ENCODE assay signal across 18 cellular contexts in the genomic region with DNA sequence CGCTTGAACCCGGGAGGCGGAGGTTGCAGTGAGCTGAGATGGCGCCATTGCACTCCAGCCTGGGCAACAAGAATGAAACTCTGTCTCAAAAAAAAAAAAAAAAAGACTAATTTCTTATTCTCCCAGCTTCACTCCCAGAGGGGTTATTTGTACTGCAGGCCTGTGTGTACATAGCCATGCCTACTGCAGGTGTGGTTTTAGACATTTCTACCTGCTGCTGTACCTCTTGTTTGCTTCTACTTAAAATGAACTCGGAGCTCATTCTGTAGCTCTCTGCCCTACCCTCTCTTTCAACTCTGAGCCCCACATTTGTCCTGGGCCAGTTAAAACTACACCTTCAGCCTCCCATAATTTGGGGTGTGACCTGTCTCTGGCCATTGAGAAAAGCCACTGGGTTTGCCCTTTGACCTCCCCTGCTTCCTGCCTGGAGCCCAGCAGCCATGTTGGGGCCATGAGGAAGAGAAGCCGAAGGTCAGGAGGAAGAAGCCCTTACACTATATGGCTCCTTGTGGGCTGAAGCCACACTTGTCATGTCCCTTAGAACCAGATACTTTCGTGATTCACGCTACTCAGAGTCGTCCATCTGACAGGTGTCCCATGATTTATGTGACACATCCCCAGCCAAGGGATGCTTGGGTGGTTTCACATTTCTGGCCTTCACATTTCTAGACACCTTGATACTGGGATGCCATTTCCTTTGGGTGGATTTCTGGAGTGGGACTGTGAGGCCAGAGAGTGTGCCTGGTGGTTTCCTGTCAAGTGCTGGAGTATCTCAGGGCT. TPM values are rescaled to one million over a fixed set of nuclear protein-coding genes. Genes with fewer than 3 reads are reported as not detected.
DNase-seq lines count a peak whose midpoint lies in the region; ATAC-seq and TF ChIP-seq lines count a peak whose summit lies in the region.
"Had no signal": no experiment of that assay in that cellular context is flagged by ENCODE, and none has a peak within 500 bp of the region (broad histone marks: within the 10 kb centered on the region; RNA-seq: fewer than 3 reads in every experiment).

No MANE protein-coding gene starts in this region.

- no peak for DNase-seq in activated naive CD4-positive, alpha-beta T cell treated with anti-CD3 and anti-CD28 coated beads for 36 hours
- DNase-seq in activated naive CD4-positive, alpha-beta T cell treated with anti-CD3 and anti-CD28 coated beads, Interleukin-2, amount 50 U/mL, for 16 hours = no peak
- DNase-seq in activated T-helper 2 cell treated with anti-CD3 and anti-CD28 coated beads, Interferon-gamma antibody, Interleukin-2, Interleukin-4, amounts not matched to agents 10 μg/mL and 5 μg/mL and 100 μg/mL, durations not matched to agents 14 hours and 24 hours and 36 hours (ENCODE audit: low spot score) = no peak
- DNase-seq in right lobe of liver = peak in 2 of 3 donors; percentile 7 to 23
- peak; percentile 25 for DNase-seq in upper lobe of right lung
- DNase-seq in stomach = no peak
- no peak for DNase-seq in omental fat pad (ENCODE audit: low spot score)
- DNase-seq: AML-193; effector memory CD4-positive, alpha-beta T cell; GOT3; NCI-H1105 treated with DMSO at 0.1 percent for 48 hours; NCI-H446 treated with DMSO at 0.1 percent for 48 hours; nucleus accumbens; OCI-M1 had no signal

- no peaks in the 10 kb centered on the region for H3K27me3 ChIP-seq in right lobe of liver
- H3K27me3 ChIP-seq in upper lobe of right lung = no peaks in the 10 kb centered on the region
- no peaks in the 10 kb centered on the region for H3K27me3 ChIP-seq in stomach

- H3K27ac ChIP-seq in right lobe of liver = no peak overlapping the region
- peak overlapping the region; percentile 3 for H3K27ac ChIP-seq in upper lobe of right lung
- peak overlapping the region in 1 of 5 donors; percentile 47 for H3K27ac ChIP-seq in stomach
- H3K27ac ChIP-seq: skin epidermis had no signal

- peak overlapping the region; percentile 72 for H3K27ac Mint-ChIP-seq in activated naive CD4-positive, alpha-beta T cell treated with anti-CD3 and anti-CD28 coated beads for 36 hours
- peak overlapping the region; percentile 28 for H3K27ac Mint-ChIP-seq in activated T-helper 2 cell treated with anti-CD3 and anti-CD28 coated beads, Interferon-gamma antibody, Interleukin-2, Interleukin-4, amounts not matched to agents 10 μg/mL and 5 μg/mL and 100 μg/mL, durations not matched to agents 14 hours and 24 hours and 36 hours
- H3K27ac Mint-ChIP-seq: brain had no signal

- 89% methylated on average over 2 of the region's 9 CpGs for WGBS in right lobe of liver (ENCODE audit: insufficient coverage, low coverage, low lambda C conversion rate, missing lambda C conversion rate)
- 66 to 89% (median 83%) methylated on average over 9 of the region's 9 CpGs for WGBS in stomach, 5 donors

- H3K4me1 ChIP-seq in right lobe of liver = no peaks in the 10 kb centered on the region
- H3K4me1 ChIP-seq in upper lobe of right lung = peaks cover 17% of the 10 kb centered on the region
- peaks cover 0 to 9% (median 0%) of the 10 kb centered on the region in 4 donors for H3K4me1 ChIP-seq in stomach

- no peak for TF ChIP-seq POLR2A in right lobe of liver (IDR thresholded peaks at IDR 0.05)
- no peak for TF ChIP-seq POLR2A in stomach (IDR thresholded peaks at IDR 0.05)

- no peak overlapping the region for H3K4me3 Mint-ChIP-seq in activated naive CD4-positive, alpha-beta T cell treated with anti-CD3 and anti-CD28 coated beads for 36 hours
- no peak overlapping the region for H3K4me3 Mint-ChIP-seq in activated T-helper 2 cell treated with anti-CD3 and anti-CD28 coated beads, Interferon-gamma antibody, Interleukin-2, Interleukin-4, amounts not matched to agents 10 μg/mL and 5 μg/mL and 100 μg/mL, durations not matched to agents 14 hours and 24 hours and 36 hours (ENCODE audit: low read depth)
- H3K4me3 Mint-ChIP-seq: brain had no signal

- ATAC-seq in right lobe of liver (no peak), upper lobe of right lung (peak; percentile 27), HG03175 (IDR thresholded peaks at IDR 0.05; ENCODE audit: unreplicated experiment) (no peak), omental fat pad (ENCODE audit: low FRiP score) (no peak)
- ATAC-seq: SK-N-SH treated with all-trans-retinoic acid at 6 μM for 48 hours had no signal

- TF ChIP-seq CTCF in right lobe of liver (IDR thresholded peaks at IDR 0.05) = no peak
- no peak for TF ChIP-seq CTCF in upper lobe of right lung (IDR thresholded peaks at IDR 0.05)
- TF ChIP-seq CTCF in stomach (IDR thresholded peaks at IDR 0.05) = no peak
- TF ChIP-seq CTCF in omental fat pad (IDR thresholded peaks at IDR 0.05) = no peak

- peaks cover 0 to 4% (median 0%) of the 10 kb centered on the region in 4 donors for H3K36me3 ChIP-seq in right lobe of liver
- H3K36me3 ChIP-seq in upper lobe of right lung = no peaks in the 10 kb centered on the region
- peaks cover 0 to 12% (median 6%) of the 10 kb centered on the region in 4 donors for H3K36me3 ChIP-seq in stomach

- H3K36me3 Mint-ChIP-seq in activated naive CD4-positive, alpha-beta T cell treated with anti-CD3 and anti-CD28 coated beads for 36 hours (ENCODE audit: low read depth) = peaks cover 58% of the 10 kb centered on the region
- peaks cover 80% of the 10 kb centered on the region for H3K36me3 Mint-ChIP-seq in activated T-helper 2 cell treated with anti-CD3 and anti-CD28 coated beads, Interferon-gamma antibody, Interleukin-2, Interleukin-4, amounts not matched to agents 10 μg/mL and 5 μg/mL and 100 μg/mL, durations not matched to agents 14 hours and 24 hours and 36 hours (ENCODE audit: low read depth)
- H3K36me3 Mint-ChIP-seq: brain had no signal

- intact Hi-C loops in activated naive CD4-positive, alpha-beta T cell treated with anti-CD3 and anti-CD28 coated beads for 36 hours (cut with micrococcal nuclease) = no loop called here
- intact Hi-C loops in activated T-helper 2 cell treated with anti-CD3 and anti-CD28 coated beads, Interferon-gamma antibody, Interleukin-2, Interleukin-4, amounts not matched to agents 10 μg/mL and 5 μg/mL and 100 μg/mL, durations not matched to agents 14 hours and 24 hours and 36 hours (cut with micrococcal nuclease) = no loop called here
- intact Hi-C loops in right lobe of liver (cut with DNase I) = no loop called here
- intact Hi-C loops in upper lobe of right lung (cut with DNase I) = no loop called here
- intact Hi-C loops in stomach (cut with DNase I; ENCODE audit: low total_unique reads) = no loop called here

- CTCF ChIA-PET in activated naive CD4-positive, alpha-beta T cell treated with anti-CD3 and anti-CD28 coated beads for 36 hours (lab: Charles Lee) = interaction anchor here (0.6 to 0.8 kb wide), 2 partner anchors 73 to 117 kb away, joined by 4 read pairs; no protein-coding TSS in a partner anchor

- peaks cover 15% of the 10 kb centered on the region for H3K9me3 Mint-ChIP-seq in activated naive CD4-positive, alpha-beta T cell treated with anti-CD3 and anti-CD28 coated beads for 36 hours
- peaks cover 26% of the 10 kb centered on the region for H3K9me3 Mint-ChIP-seq in activated T-helper 2 cell treated with anti-CD3 and anti-CD28 coated beads, Interferon-gamma antibody, Interleukin-2, Interleukin-4, amounts not matched to agents 10 μg/mL and 5 μg/mL and 100 μg/mL, durations not matched to agents 14 hours and 24 hours and 36 hours

- H3K4me1 Mint-ChIP-seq in activated naive CD4-positive, alpha-beta T cell treated with anti-CD3 and anti-CD28 coated beads for 36 hours (ENCODE audit: low read depth) = peaks cover 64% of the 10 kb centered on the region
- H3K4me1 Mint-ChIP-seq in activated T-helper 2 cell treated with anti-CD3 and anti-CD28 coated beads, Interferon-gamma antibody, Interleukin-2, Interleukin-4, amounts not matched to agents 10 μg/mL and 5 μg/mL and 100 μg/mL, durations not matched to agents 14 hours and 24 hours and 36 hours (ENCODE audit: low read depth) = peaks cover 27% of the 10 kb centered on the region

- no peaks in the 10 kb centered on the region for H3K27me3 Mint-ChIP-seq in activated naive CD4-positive, alpha-beta T cell treated with anti-CD3 and anti-CD28 coated beads for 36 hours (ENCODE audit: low read depth)
- no peaks in the 10 kb centered on the region for H3K27me3 Mint-ChIP-seq in activated T-helper 2 cell treated with anti-CD3 and anti-CD28 coated beads, Interferon-gamma antibody, Interleukin-2, Interleukin-4, amounts not matched to agents 10 μg/mL and 5 μg/mL and 100 μg/mL, durations not matched to agents 14 hours and 24 hours and 36 hours (ENCODE audit: low read depth)

- no peak for TF ChIP-seq EP300 in stomach (IDR thresholded peaks at IDR 0.05)

- H3K4me3 ChIP-seq in right lobe of liver = no peak overlapping the region
- H3K4me3 ChIP-seq in upper lobe of right lung = no peak overlapping the region
- H3K4me3 ChIP-seq in stomach = no peak overlapping the region
- H3K4me3 ChIP-seq: skin epidermis had no signal

- H3K9me3 ChIP-seq in right lobe of liver = no peaks in the 10 kb centered on the region
- H3K9me3 ChIP-seq in upper lobe of right lung = no peaks in the 10 kb centered on the region
- H3K9me3 ChIP-seq in stomach = peaks cover 0 to 11% (median 0%) of the 10 kb centered on the region in 4 donors

RNA-seq across cellular contexts. Expression of a gene that starts 9.4 kb away (rescaled TPM):
- 10 to 100 TPM; 51.4 to 52.0 TPM for total RNA-seq in activated naive CD4-positive, alpha-beta T cell treated with anti-CD3 and anti-CD28 coated beads for 36 hours
- 52.6 and 57.2 TPM in 2 replicates for total RNA-seq in activated T-helper 2 cell treated with anti-CD3 and anti-CD28 coated beads, Interferon-gamma antibody, Interleukin-2, Interleukin-4, amounts not matched to agents 10 μg/mL and 5 μg/mL and 100 μg/mL, durations not matched to agents 14 hours and 24 hours and 36 hours
- total RNA-seq in right lobe of liver (10 to 100 TPM in 3 of 6 experiments, 1 to 10 TPM in 3; 6.3 to 31.7 (median 12.1) TPM), upper lobe of right lung (31.8 TPM), stomach (10 to 100 TPM; 14.3 to 95.1 (median 58.0) TPM), omental fat pad (10 to 100 TPM; 45.7 to 76.5 (median 57.9) TPM)
- polyA plus RNA-seq in stomach = 10 to 100 TPM; 32.9 to 46.6 (median 44.5) TPM

RNA-seq across cellular contexts. Expression of a gene that starts 28.1 kb away (rescaled TPM):
- total RNA-seq in activated naive CD4-positive, alpha-beta T cell treated with anti-CD3 and anti-CD28 coated beads for 36 hours = 10 to 100 TPM; 62.7 to 68.3 TPM
- total RNA-seq in activated T-helper 2 cell treated with anti-CD3 and anti-CD28 coated beads, Interferon-gamma antibody, Interleukin-2, Interleukin-4, amounts not matched to agents 10 μg/mL and 5 μg/mL and 100 μg/mL, durations not matched to agents 14 hours and 24 hours and 36 hours = 29.7 and 36.4 TPM in 2 replicates
- total RNA-seq in right lobe of liver (10 to 100 TPM in 4 of 6 experiments, 1 to 10 TPM in 2; 6.5 to 51.5 (median 31.2) TPM), upper lobe of right lung (4.8 TPM), stomach (1 to 10 TPM in 3 of 5 donors, not detected in 2; 1.7 to 4.5 (median 2.4) TPM), omental fat pad (10 to 100 TPM in 2 of 4 donors, 1 to 10 TPM in 2; 6.8 to 24.2 (median 12.8) TPM)
- 1 to 10 TPM; 2.0 to 3.4 (median 2.9) TPM for polyA plus RNA-seq in stomach

RNA-seq across cellular contexts. Expression of a gene that starts 47.4 kb away (rescaled TPM):
- 10 to 100 TPM; 93.9 to 96.9 TPM for total RNA-seq in activated naive CD4-positive, alpha-beta T cell treated with anti-CD3 and anti-CD28 coated beads for 36 hours
- 113 and 114 TPM in 2 replicates for total RNA-seq in activated T-helper 2 cell treated with anti-CD3 and anti-CD28 coated beads, Interferon-gamma antibody, Interleukin-2, Interleukin-4, amounts not matched to agents 10 μg/mL and 5 μg/mL and 100 μg/mL, durations not matched to agents 14 hours and 24 hours and 36 hours
- total RNA-seq in right lobe of liver = 100 to 1,000 TPM in 1 of 6 experiments, 10 to 100 TPM in 5; 35.6 to 103 (median 65.1) TPM
- 53.2 TPM for total RNA-seq in upper lobe of right lung
- 100 to 1,000 TPM in 2 of 5 donors, 10 to 100 TPM in 2, 1 to 10 TPM in 1; 9.3 to 153 (median 30.0) TPM for total RNA-seq in stomach
- 10 to 100 TPM; 34.2 to 63.3 (median 35.0) TPM for polyA plus RNA-seq in stomach
- 100 to 1,000 TPM in 2 of 4 donors, 10 to 100 TPM in 2; 63.3 to 137 (median 104) TPM for total RNA-seq in omental fat pad

Comparison
In these comparisons a context has a peak if more than half of its experiments do, and no peak if none do; other contexts are left out.
1. DNase-seq: peak in right lobe of liver (2 of 3) and upper lobe of right lung (single experiment); none in activated naive CD4-positive, alpha-beta T cell treated with anti-CD3 and anti-CD28 coated beads for 36 hours (single experiment), activated naive CD4-positive, alpha-beta T cell treated with anti-CD3 and anti-CD28 coated beads, Interleukin-2, amount 50 U/mL, for 16 hours (single experiment), activated T-helper 2 cell treated with anti-CD3 and anti-CD28 coated beads, Interferon-gamma antibody, Interleukin-2, Interleukin-4, amounts not matched to agents 10 μg/mL and 5 μg/mL and 100 μg/mL, durations not matched to agents 14 hours and 24 hours and 36 hours (single experiment), stomach (single experiment) and omental fat pad (single experiment).